Comparison of ENCODE assay signal across 8 cellular contexts in genomic region chr11:46345131-46345597, GRCh38. TPM values are rescaled to one million over a fixed set of nuclear protein-coding genes. Genes with fewer than 3 reads are reported as not detected.
DNase-seq lines count a peak whose midpoint lies in the region; ATAC-seq and TF ChIP-seq lines count a peak whose summit lies in the region.

No MANE protein-coding gene starts in this region.

- intact Hi-C loops in activated CD8-positive, alpha-beta T cell treated with anti-CD3 and anti-CD28 coated beads for 36 hours (cut with micrococcal nuclease) = no loop called here

- H3K27me3 Mint-ChIP-seq in activated CD8-positive, alpha-beta T cell treated with anti-CD3 and anti-CD28 coated beads for 36 hours = no peaks in the 10 kb centered on the region
- H3K27me3 Mint-ChIP-seq in immature natural killer cell (ENCODE audit: low read depth in 3 of 3) = peaks cover 15 to 30% (median 21%) of the 10 kb centered on the region in 3 donors

- no peaks in the 10 kb centered on the region for H3K9me3 Mint-ChIP-seq in activated CD8-positive, alpha-beta T cell treated with anti-CD3 and anti-CD28 coated beads for 36 hours
- no peaks in the 10 kb centered on the region for H3K9me3 Mint-ChIP-seq in immature natural killer cell

- H3K9me3 ChIP-seq in BLaER1 = no peaks in the 10 kb centered on the region

- POLR2A ChIA-PET in activated CD8-positive, alpha-beta T cell treated with anti-CD3 and anti-CD28 coated beads for 36 hours (lab: Charles Lee) = interaction anchor here (1.2 kb wide), 1 partner anchor 11 kb away, joined by 4 read pairs; no protein-coding TSS in a partner anchor

- H3K27ac Mint-ChIP-seq in activated CD8-positive, alpha-beta T cell treated with anti-CD3 and anti-CD28 coated beads for 36 hours = peak overlapping the region; percentile 58
- H3K27ac Mint-ChIP-seq in immature natural killer cell = peak overlapping the region in 4 of 6 donors; percentile 42 to 82 (median 78)

- peaks cover 27% of the 10 kb centered on the region for H4K20me1 ChIP-seq in BLaER1

- TF ChIP-seq CTCF in HL-60 (IDR thresholded peaks at IDR 0.05; ENCODE audit: insufficient read depth, low read length) = no peak
- no peak for TF ChIP-seq CTCF in activated CD8-positive, alpha-beta T cell treated with anti-CD3 and anti-CD28 coated beads for 36 hours (IDR thresholded peaks at IDR 0.05)

- CTCF ChIA-PET in activated CD8-positive, alpha-beta T cell treated with anti-CD3 and anti-CD28 coated beads for 36 hours (lab: Charles Lee) = interaction anchor here (1.5 to 20.2 kb wide), 5 partner anchors 9 to 106 kb away, joined by 3 to 480 read pairs (median 25); no protein-coding TSS in a partner anchor

- peaks cover 76% of the 10 kb centered on the region for H3K4me1 ChIP-seq in BLaER1

- peaks cover 5% of the 10 kb centered on the region for H3K36me3 Mint-ChIP-seq in activated CD8-positive, alpha-beta T cell treated with anti-CD3 and anti-CD28 coated beads for 36 hours (ENCODE audit: low read depth)
- peaks cover 0 to 10% (median 0%) of the 10 kb centered on the region in 3 donors for H3K36me3 Mint-ChIP-seq in immature natural killer cell

- H3K4me3 ChIP-seq in BLaER1 (peak overlapping the region; percentile 96), HL-60 (replicated peaks; ENCODE audit: insufficient read depth, low read length) (peak overlapping the region; percentile 82)

- ATAC-seq in activated CD8-positive, alpha-beta T cell treated with anti-CD3 and anti-CD28 coated beads for 36 hours = no peak

- H3K27me3 ChIP-seq in BLaER1 (peaks cover 9% of the 10 kb centered on the region; the same call in 1 of the 2 replicates), HL-60 (ENCODE audit: insufficient read depth, poor library complexity, severe bottlenecking) (no peaks in the 10 kb centered on the region)

- DNase-seq in HL-60 (ENCODE audit: low read depth in 1 of 2, low spot score in 1 of 2) = peak; percentile 86 to 89
- peak; percentile 35 for DNase-seq in activated CD8-positive, alpha-beta T cell treated with anti-CD3 and anti-CD28 coated beads for 36 hours
- no peak for DNase-seq in immature natural killer cell
- no peak for DNase-seq in NCI-H1092 treated with DMSO at 0.1 percent for 48 hours (lab: John Stamatoyannopoulos, UW)
- no peak for DNase-seq in EL
- no peak for DNase-seq in NCI-H446 (lab: John Stamatoyannopoulos, UW)

- H3K27ac ChIP-seq in BLaER1 (peak overlapping the region; percentile 52), HL-60 (replicated peaks) (peak overlapping the region; percentile 94), temporal lobe (ENCODE audit: low read depth, low read length) (peak overlapping the region; percentile 65)

- H3K4me1 Mint-ChIP-seq in activated CD8-positive, alpha-beta T cell treated with anti-CD3 and anti-CD28 coated beads for 36 hours (ENCODE audit: low read depth) = peaks cover 60% of the 10 kb centered on the region
- peaks cover 40 to 45% of the 10 kb centered on the region in 2 donors for H3K4me1 Mint-ChIP-seq in immature natural killer cell

- peak overlapping the region; percentile 86 for H3K4me2 ChIP-seq in BLaER1

- H3K36me3 ChIP-seq in BLaER1 = 0 out of 2 replicates have a peak, but pooled peaks cover 5% of the 10 kb centered on the region

- peak overlapping the region; percentile 66 for H3K9ac ChIP-seq in BLaER1

- peak overlapping the region; percentile 71 for H3K4me3 Mint-ChIP-seq in activated CD8-positive, alpha-beta T cell treated with anti-CD3 and anti-CD28 coated beads for 36 hours
- H3K4me3 Mint-ChIP-seq in immature natural killer cell = peak overlapping the region; percentile 83 to 88 (median 84)

RNA-seq across cellular contexts. Expression of gene DGKZ, which starts 2.1 kb away (rescaled TPM):
- total RNA-seq in activated CD8-positive, alpha-beta T cell treated with anti-CD3 and anti-CD28 coated beads for 36 hours = 10 to 100 TPM; 94.4 to 94.9 TPM
- 100 to 1,000 TPM in 1 of 3 donors, 10 to 100 TPM in 2; 40.7 to 120 (median 63.6) TPM for polyA plus RNA-seq in immature natural killer cell
- 33.7 TPM for total RNA-seq in temporal lobe

RNA-seq across cellular contexts. Expression of gene MDK, which starts 36.3 kb away (rescaled TPM):
- 1 to 10 TPM; 4.2 to 4.9 TPM for total RNA-seq in activated CD8-positive, alpha-beta T cell treated with anti-CD3 and anti-CD28 coated beads for 36 hours
- under 1 TPM in 1 of 3 donors, not detected in 2; 0.44 TPM for polyA plus RNA-seq in immature natural killer cell
- total RNA-seq in temporal lobe = 38.1 TPM

RNA-seq across cellular contexts. Expression of gene CHRM4, which starts 46.4 kb away (rescaled TPM):
- not detected for total RNA-seq in activated CD8-positive, alpha-beta T cell treated with anti-CD3 and anti-CD28 coated beads for 36 hours
- under 1 TPM in 2 of 3 donors, not detected in 1; 0.31 to 0.51 TPM for polyA plus RNA-seq in immature natural killer cell
- total RNA-seq in temporal lobe = 1.2 TPM

Comparison
In these comparisons a context has a peak if more than half of its experiments do, and no peak if none do; other contexts are left out.
1. DNase-seq: peak in HL-60 (2 of 2) and activated CD8-positive, alpha-beta T cell treated with anti-CD3 and anti-CD28 coated beads for 36 hours (single experiment); none in immature natural killer cell (0 of 3), NCI-H1092 treated with DMSO at 0.1 percent for 48 hours (single experiment), EL (single experiment) and NCI-H446 (0 of 2).
2. Peak in every context shown above with its lines, with median percentiles within 50 percentile points of each other: H3K27ac ChIP-seq.